Comparison of ENCODE assay signal across 34 cellular contexts in genomic region chr2:53342248-53342647, GRCh38.
"Had no signal": no experiment of that assay in that cellular context is flagged by ENCODE, and none has a peak within 500 bp of the region (broad histone marks: within the 10 kb centered on the region; RNA-seq: fewer than 3 reads in every experiment).

No MANE protein-coding gene starts in this region.

- H3K4me3 ChIP-seq: adrenal gland, ascending aorta, body of pancreas, breast epithelium, cardiac muscle cell had no signal

- H3K27ac ChIP-seq: adrenal gland, ascending aorta, body of pancreas, brain microvascular endothelial cell, breast epithelium, cardiac muscle cell had no signal

- H3K4me1 ChIP-seq: adrenal gland, ascending aorta, body of pancreas, breast epithelium had no signal

- FAIRE-seq: astrocyte, bronchial epithelial cell had no signal

- H3K27me3 ChIP-seq: adrenal gland, ascending aorta, body of pancreas, brain microvascular endothelial cell, breast epithelium, cardiac muscle cell had no signal

- DNase-seq: activated effector memory CD4-positive, alpha-beta T cell treated with anti-CD3 and anti-CD28 coated beads, Interleukin-2, amount 50 U/mL, for 16 hours; activated effector memory CD4-positive, alpha-beta T cell treated with Interleukin-2 at 50 U/mL for 16 hours; activated gamma-delta T cell; activated gamma-delta T cell treated with Interleukin-2 at 50 U/mL for 16 hours; activated naive CD4-positive, alpha-beta T cell; activated naive CD4-positive, alpha-beta T cell treated with anti-CD3 and anti-CD28 coated beads for 36 hours; activated naive CD4-positive, alpha-beta T cell treated with anti-CD3 and anti-CD28 coated beads, Interleukin-2, amount 10 ng/mL, durations not matched to agents 7 days and 5 days; activated naive CD4-positive, alpha-beta T cell treated with anti-CD3 and anti-CD28 coated beads, Interleukin-2, amount 50 U/mL, for 16 hours; activated naive CD4-positive, alpha-beta T cell treated with Interleukin-2 at 50 U/mL for 16 hours; activated naive CD8-positive, alpha-beta T cell treated with anti-CD3 and anti-CD28 coated beads for 36 hours; activated naive CD8-positive, alpha-beta T cell treated with anti-CD3 and anti-CD28 coated beads, Interleukin-2, amount 10 ng/mL, durations not matched to agents 7 days and 5 days; activated naive CD8-positive, alpha-beta T cell treated with anti-CD3 and anti-CD28 coated beads, Interleukin-2, amount 50 U/mL, for 24 hours; activated T-cell treated with anti-CD3 and anti-CD28 coated beads, Interleukin-2, amount 50 U/mL, for 1 hour; activated T-cell treated with anti-CD3 and anti-CD28 coated beads, Interleukin-2, amount 50 U/mL, for 24 hours; activated T-cell treated with anti-CD3 and anti-CD28 coated beads, Interleukin-2, amount 50 U/mL, for 4 hours; activated T-cell treated with anti-CD3 and anti-CD28 coated beads, Interleukin-2, amount 50 U/mL, for 48 hours; activated T-cell treated with anti-CD3 and anti-CD28 coated beads, Interleukin-2, amount 50 U/mL, for 72 hours; adrenal gland; amniotic stem cell; amygdala; anterior cingulate cortex; aorta; body of pancreas; brain microvascular endothelial cell; caudate nucleus; central memory CD4-positive, alpha-beta T cell; cerebellar nuclear complex had no signal

- ATAC-seq: activated naive CD4-positive, alpha-beta T cell treated with anti-CD3 and anti-CD28 coated beads, Interleukin-2, amount 50 U/mL, for 72 hours; activated naive CD8-positive, alpha-beta T cell treated with anti-CD3 and anti-CD28 coated beads, Interleukin-2, amount 50 U/mL, for 24 hours; activated T-cell treated with anti-CD3 and anti-CD28 coated beads, Interleukin-2, amount 50 U/mL, for 4 hours; activated T-cell treated with anti-CD3 and anti-CD28 coated beads, Interleukin-2, amount 50 U/mL, for 72 hours; activated T-helper 17 cell treated with anti-CD3 and anti-CD28 coated beads, Interleukin-2, amount 50 U/mL, for 72 hours; body of pancreas had no signal

- H3K36me3 ChIP-seq: adrenal gland, ascending aorta, brain microvascular endothelial cell, breast epithelium, cardiac muscle cell had no signal

- H3K9me3 ChIP-seq: adrenal gland, ascending aorta, body of pancreas, breast epithelium had no signal
